14 cellular contexts compared by ENCODE assay signal in genomic region chr18:24031916-24032315, GRCh38.
DNase-seq lines count a peak whose midpoint lies in the region; ATAC-seq and FAIRE-seq lines count a peak whose summit lies in the region.
"Had no signal": no experiment of that assay in that cellular context is flagged by ENCODE, and none has a peak within 500 bp of the region (broad histone marks: within the 10 kb centered on the region; RNA-seq: fewer than 3 reads in every experiment).

No MANE protein-coding gene starts in this region.

- peaks cover 72% of the 10 kb centered on the region for H3K4me1 Mint-ChIP-seq in central memory CD8-positive, alpha-beta T cell

- peaks cover 13% of the 10 kb centered on the region for H3K36me3 Mint-ChIP-seq in central memory CD8-positive, alpha-beta T cell (ENCODE audit: insufficient read depth)

- ATAC-seq in GM21515 (IDR thresholded peaks at IDR 0.05; ENCODE audit: unreplicated experiment) (peak; percentile 63), HG03175 (IDR thresholded peaks at IDR 0.05; ENCODE audit: unreplicated experiment) (peak; percentile 63)
- ATAC-seq in central memory CD8-positive, alpha-beta T cell (replicated peaks; ENCODE audit: extremely low read depth, poor library complexity, severe bottlenecking), result no peak
- ATAC-seq: activated CD8-positive, alpha-beta T cell treated with anti-CD3 and anti-CD28 coated beads, Interleukin-2, amount 10 ng/mL, durations not matched to agents 7 days and 5 days had no signal

- DNase-seq in GM18507 (ENCODE audit: extremely low spot score, insufficient read length, low read depth) (no peak), NCI-H2081 treated with DMSO at 0.1 percent for 48 hours (lab: John Stamatoyannopoulos, UW) (no peak), T1000 (lab: John Stamatoyannopoulos, UW) (no peak), cerebellar nuclear complex (lab: John Stamatoyannopoulos, UW) (no peak)
- no peak for DNase-seq in central memory CD8-positive, alpha-beta T cell (ENCODE audit: low spot score in 2 of 2)
- DNase-seq in stimulated activated CD4-positive, alpha-beta T cell treated with anti-CD3 and anti-CD28 coated beads, Interleukin-2, amount 100 ng/mL, for 24 hours, result no peak
- DNase-seq: activated CD8-positive, alpha-beta T cell treated with anti-CD3 and anti-CD28 coated beads, Interleukin-2, amount 10 ng/mL, durations not matched to agents 7 days and 5 days; activated naive CD4-positive, alpha-beta T cell; IMR-90; NCI-H1048 had no signal

- FAIRE-seq in GM18507 (lab: Jason Lieb, UNC), result peak; percentile 62
- FAIRE-seq: bronchial epithelial cell, frontal cortex had no signal

- peak overlapping the region; percentile 10 for H3K4me3 Mint-ChIP-seq in central memory CD8-positive, alpha-beta T cell
- H3K4me3 Mint-ChIP-seq: activated CD8-positive, alpha-beta T cell treated with anti-CD3 and anti-CD28 coated beads, Interleukin-2, amount 10 ng/mL, durations not matched to agents 7 days and 5 days had no signal

- no peaks in the 10 kb centered on the region for H3K27me3 Mint-ChIP-seq in central memory CD8-positive, alpha-beta T cell

- no peaks in the 10 kb centered on the region for H3K9me3 Mint-ChIP-seq in central memory CD8-positive, alpha-beta T cell

- peak overlapping the region; percentile 58 for H3K27ac Mint-ChIP-seq in central memory CD8-positive, alpha-beta T cell (ENCODE audit: low read depth)
